Comparison of ENCODE assay signal across 22 cellular contexts in the genomic region with DNA sequence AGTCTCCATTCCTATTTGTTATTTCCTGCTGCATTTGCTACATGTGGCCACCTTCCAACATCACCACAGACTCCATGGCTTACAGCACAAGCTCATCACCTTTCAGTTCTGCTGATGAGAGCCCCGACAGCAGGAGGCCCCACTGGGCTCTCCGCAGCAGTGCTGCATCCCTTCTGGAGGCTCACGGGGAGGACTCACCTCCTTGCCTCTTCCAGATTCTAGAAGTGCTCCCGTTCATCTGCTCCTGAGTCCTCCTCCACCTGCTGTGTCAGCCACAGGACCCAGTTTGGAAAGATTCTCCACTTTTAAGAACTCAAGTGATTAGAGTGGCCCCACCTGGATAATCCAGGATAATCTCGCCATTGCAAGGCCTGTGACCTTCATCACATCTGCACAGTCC.
"Had no signal": no experiment of that assay in that cellular context is flagged by ENCODE, and none has a peak within 500 bp of the region (broad histone marks: within the 10 kb centered on the region; RNA-seq: fewer than 3 reads in every experiment).

No MANE protein-coding gene starts in this region.

- H3K4me3 ChIP-seq: hepatocyte, ovary, psoas muscle, right atrium auricular region, spleen, thyroid gland, upper lobe of right lung had no signal

- H3K36me3 ChIP-seq: ovary, right atrium auricular region, thyroid gland, upper lobe of right lung had no signal

- H3K36me3 Mint-ChIP-seq: activated CD4-positive, alpha-beta memory T cell treated with anti-CD3 and anti-CD28 coated beads for 36 hours; activated naive CD8-positive, alpha-beta T cell treated with anti-CD3 and anti-CD28 coated beads for 36 hours; natural killer cell had no signal

- H3K4me1 Mint-ChIP-seq: activated naive CD8-positive, alpha-beta T cell treated with anti-CD3 and anti-CD28 coated beads for 36 hours; natural killer cell had no signal

- H3K27ac ChIP-seq: hepatocyte, ovary, psoas muscle, right atrium auricular region, spleen, thyroid gland, upper lobe of right lung had no signal

- H3K27ac Mint-ChIP-seq: activated CD4-positive, alpha-beta memory T cell treated with anti-CD3 and anti-CD28 coated beads for 36 hours; activated naive CD8-positive, alpha-beta T cell treated with anti-CD3 and anti-CD28 coated beads for 36 hours; natural killer cell had no signal

- H3K9me3 Mint-ChIP-seq: activated CD4-positive, alpha-beta memory T cell treated with anti-CD3 and anti-CD28 coated beads for 36 hours; natural killer cell had no signal

- H3K27me3 ChIP-seq: hepatocyte, ovary, right atrium auricular region, spleen, thyroid gland, upper lobe of right lung had no signal

- H3K4me3 Mint-ChIP-seq: activated CD4-positive, alpha-beta memory T cell treated with anti-CD3 and anti-CD28 coated beads for 36 hours; activated naive CD8-positive, alpha-beta T cell treated with anti-CD3 and anti-CD28 coated beads for 36 hours; natural killer cell had no signal

- H3K27me3 Mint-ChIP-seq: activated CD4-positive, alpha-beta memory T cell treated with anti-CD3 and anti-CD28 coated beads for 36 hours had no signal

- H3K4me1 ChIP-seq: psoas muscle, right atrium auricular region, spleen, thyroid gland, upper lobe of right lung had no signal

- H3K9me3 ChIP-seq: ovary, psoas muscle, right atrium auricular region, thyroid gland, upper lobe of right lung had no signal

- ATAC-seq: left ventricle myocardium superior, natural killer cell, psoas muscle, upper lobe of right lung had no signal

- DNase-seq: activated CD4-positive, alpha-beta memory T cell treated with anti-CD3 and anti-CD28 coated beads for 36 hours; activated CD4-positive, alpha-beta T cell treated with anti-CD3 and anti-CD28 coated beads for 4 hours; activated CD4-positive, CD25-positive, alpha-beta regulatory T cell; activated naive CD4-positive, alpha-beta T cell treated with Interleukin-2 at 50 U/mL for 16 hours; activated naive CD8-positive, alpha-beta T cell treated with anti-CD3 and anti-CD28 coated beads for 36 hours; central memory CD4-positive, alpha-beta T cell; foreskin melanocyte; left ventricle myocardium superior; mammary epithelial cell; midbrain; natural killer cell; ovary; psoas muscle; spleen; stimulated activated CD4-positive, alpha-beta T cell treated with anti-CD3 and anti-CD28 coated beads, Interleukin-4, amount 100 ng/mL, for 24 hours; stimulated activated naive CD4-positive, alpha-beta T cell treated with Interleukin-2 at 50 U/mL for 16 hours; substantia nigra; T-helper 9 cell; thyroid gland; upper lobe of right lung had no signal
